9 cellular contexts compared by ENCODE assay signal in the genomic region with DNA sequence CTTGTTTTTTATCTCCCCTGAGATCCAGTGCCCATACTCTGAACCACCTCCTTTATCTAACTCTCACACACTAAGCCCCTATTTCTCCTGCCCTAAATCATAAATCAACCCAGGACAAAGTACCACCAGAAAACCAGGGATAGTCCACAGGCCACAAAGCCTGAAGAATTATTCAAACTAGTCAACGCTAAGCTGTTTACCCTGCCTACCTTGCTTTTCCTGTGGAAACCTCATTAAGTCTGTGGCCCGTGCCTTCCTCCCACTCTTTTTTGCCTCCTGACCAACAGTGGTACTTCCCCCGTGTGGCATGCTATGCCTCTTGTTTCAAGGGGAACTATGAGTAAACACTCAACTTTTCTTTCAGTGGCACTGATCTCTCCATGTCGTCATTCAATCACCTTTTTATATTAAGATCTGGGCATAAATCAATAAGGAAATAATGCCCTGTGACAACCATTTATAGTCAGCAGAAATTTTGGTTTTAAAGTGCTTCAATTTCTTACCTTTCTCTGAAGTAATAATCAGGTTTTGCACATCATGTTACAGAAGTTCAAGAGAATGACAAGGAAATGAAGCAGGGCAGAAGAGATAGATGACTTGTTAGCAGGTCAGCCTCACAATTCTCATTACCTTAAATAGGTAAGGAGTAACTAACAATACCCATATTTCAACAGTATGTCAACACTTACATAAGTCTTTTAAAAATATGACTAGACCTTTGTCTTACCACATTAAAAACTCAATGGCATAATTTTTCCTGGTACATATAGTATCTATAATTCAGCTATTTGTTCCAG. TPM values are rescaled to one million over a fixed set of nuclear protein-coding genes. Genes with fewer than 3 reads are reported as not detected.
DNase-seq lines count a peak whose midpoint lies in the region; ATAC-seq and TF ChIP-seq lines count a peak whose summit lies in the region.
"Had no signal": no experiment of that assay in that cellular context is flagged by ENCODE, and none has a peak within 500 bp of the region (broad histone marks: within the 10 kb centered on the region; RNA-seq: fewer than 3 reads in every experiment).

No MANE protein-coding gene starts in this region.

- no peak for TF ChIP-seq CTCF in nephron progenitor cell (IDR thresholded peaks at IDR 0.05)
- no peak for TF ChIP-seq CTCF in RWPE1 (conservative IDR thresholded peaks at IDR 0.05; ENCODE audit: low read depth)
- TF ChIP-seq CTCF in lower leg skin (IDR thresholded peaks at IDR 0.05): no peak

- DNase-seq in NCI-H187 treated with DMSO at 0.1 percent for 48 hours (lab: John Stamatoyannopoulos, UW) (peak; percentile 49), nephron progenitor cell (peak; percentile 4), globus pallidus (ENCODE audit: low spot score) (no peak), RWPE1 (ENCODE audit: low spot score) (no peak), lower leg skin (ENCODE audit: low spot score in 2 of 2) (no peak), 8988T (no peak)
- peak; percentile 37 for DNase-seq in activated CD8-positive, alpha-beta memory T cell treated with anti-CD3 and anti-CD28 coated beads, Interleukin-2, amount 50 U/mL, for 24 hours (ENCODE audit: extremely low read depth)

- peak; percentile 56 for ATAC-seq in GM19324 (IDR thresholded peaks at IDR 0.05; ENCODE audit: low FRiP score, unreplicated experiment)

- H3K4me3 Mint-ChIP-seq in nephron progenitor cell: no peak overlapping the region

- no peak overlapping the region for H3K27ac ChIP-seq in RWPE1
- H3K27ac ChIP-seq: epithelial cell of prostate had no signal

- H3K27ac Mint-ChIP-seq in nephron progenitor cell: peak overlapping the region; percentile 84

- 64 to 74% methylated on average over 4 of the region's 4 CpGs for WGBS in lower leg skin, 2 donors

- POLR2A ChIA-PET in RWPE1 (lab: Yijun Ruan, JAX; ENCODE audit: low non-redundant PET): no interaction called here

- H3K27me3 Mint-ChIP-seq in nephron progenitor cell (ENCODE audit: low read depth, poor library complexity): no peaks in the 10 kb centered on the region

- peaks cover 3% of the 10 kb centered on the region for H3K9me3 Mint-ChIP-seq in nephron progenitor cell

- H3K36me3 Mint-ChIP-seq in nephron progenitor cell (ENCODE audit: low read depth): peaks cover 22% of the 10 kb centered on the region

- no peak for TF ChIP-seq POLR2A in lower leg skin (IDR thresholded peaks at IDR 0.05)

- intact Hi-C loops in lower leg skin (cut with DNase I; ENCODE audit: low total_unique reads): no loop called here

- peaks cover 16% of the 10 kb centered on the region for H3K4me1 Mint-ChIP-seq in nephron progenitor cell

- no peak overlapping the region for H3K4me3 ChIP-seq in lower leg skin (ENCODE audit: low read depth, poor library complexity, severe bottlenecking)

- CTCF ChIA-PET in RWPE1 (lab: Yijun Ruan, JAX): no interaction called here

RNA-seq across cellular contexts. Expression of a gene that starts 32.1 kb away (rescaled TPM):
- 10 to 100 TPM; 14.9 to 20.1 (median 17.1) TPM for total RNA-seq in lower leg skin

Comparison
In these comparisons a context has a peak if more than half of its experiments do, and no peak if none do; other contexts are left out.
1. DNase-seq: peak in NCI-H187 treated with DMSO at 0.1 percent for 48 hours (single experiment), activated CD8-positive, alpha-beta memory T cell treated with anti-CD3 and anti-CD28 coated beads, Interleukin-2, amount 50 U/mL, for 24 hours (single experiment) and nephron progenitor cell (single experiment); none in globus pallidus (single experiment), RWPE1 (single experiment), lower leg skin (0 of 2) and 8988T (single experiment).